ENCODE assay signal across 1 cellular context in the genomic region with DNA sequence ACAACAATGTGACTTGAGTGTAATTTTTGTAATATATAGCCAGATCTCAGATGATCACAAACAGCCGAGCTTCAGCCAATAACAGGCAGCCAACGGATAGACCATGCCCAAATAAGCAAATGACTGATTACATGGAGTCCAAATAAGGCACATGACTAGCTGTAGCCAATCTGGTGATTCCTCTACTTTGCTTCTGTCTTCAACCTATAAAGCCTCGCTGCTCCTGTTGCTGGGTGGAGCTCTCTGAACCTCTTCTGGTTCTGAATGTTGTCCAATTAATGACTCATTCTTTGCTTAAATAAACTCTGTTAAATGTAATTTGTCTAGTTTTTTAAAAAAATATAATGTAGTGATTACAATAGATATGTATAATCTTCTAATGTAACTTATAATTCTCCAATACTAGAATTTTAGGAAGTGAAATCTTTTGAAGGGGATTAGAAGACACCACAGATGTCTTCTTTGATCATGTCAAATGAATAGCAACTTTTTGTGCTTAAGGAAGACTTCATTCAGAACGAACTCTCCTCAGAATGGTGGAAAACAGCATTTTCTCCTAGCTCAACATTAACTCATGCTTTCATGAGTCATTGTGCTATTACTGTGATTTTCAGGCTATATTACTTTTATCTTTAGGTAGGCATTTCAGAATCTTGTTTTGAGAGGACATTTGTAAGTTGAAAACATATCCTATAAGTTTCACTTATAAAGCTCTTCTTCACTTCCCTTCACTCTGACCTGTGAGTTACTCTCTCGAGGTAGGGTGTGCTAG.
TF ChIP-seq lines count a peak whose summit lies in the region.

No MANE protein-coding gene starts in this region.

TF ChIP-seq in H1, 55 proteins besides CTCF, POLR2A, EP300 and RAD21:
- TF ChIP-seq, protein P1, sequence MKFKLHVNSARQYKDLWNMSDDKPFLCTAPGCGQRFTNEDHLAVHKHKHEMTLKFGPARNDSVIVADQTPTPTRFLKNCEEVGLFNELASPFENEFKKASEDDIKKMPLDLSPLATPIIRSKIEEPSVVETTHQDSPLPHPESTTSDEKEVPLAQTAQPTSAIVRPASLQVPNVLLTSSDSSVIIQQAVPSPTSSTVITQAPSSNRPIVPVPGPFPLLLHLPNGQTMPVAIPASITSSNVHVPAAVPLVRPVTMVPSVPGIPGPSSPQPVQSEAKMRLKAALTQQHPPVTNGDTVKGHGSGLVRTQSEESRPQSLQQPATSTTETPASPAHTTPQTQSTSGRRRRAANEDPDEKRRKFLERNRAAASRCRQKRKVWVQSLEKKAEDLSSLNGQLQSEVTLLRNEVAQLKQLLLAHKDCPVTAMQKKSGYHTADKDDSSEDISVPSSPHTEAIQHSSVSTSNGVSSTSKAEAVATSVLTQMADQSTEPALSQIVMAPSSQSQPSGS (IDR thresholded peaks at IDR 0.05; ENCODE audit: low read length): no peak
- no peak for TF ChIP-seq USF2 (IDR thresholded peaks at IDR 0.05; ENCODE audit: low read length)
